ENCODE assay signal across 25 cellular contexts in the genomic region with DNA sequence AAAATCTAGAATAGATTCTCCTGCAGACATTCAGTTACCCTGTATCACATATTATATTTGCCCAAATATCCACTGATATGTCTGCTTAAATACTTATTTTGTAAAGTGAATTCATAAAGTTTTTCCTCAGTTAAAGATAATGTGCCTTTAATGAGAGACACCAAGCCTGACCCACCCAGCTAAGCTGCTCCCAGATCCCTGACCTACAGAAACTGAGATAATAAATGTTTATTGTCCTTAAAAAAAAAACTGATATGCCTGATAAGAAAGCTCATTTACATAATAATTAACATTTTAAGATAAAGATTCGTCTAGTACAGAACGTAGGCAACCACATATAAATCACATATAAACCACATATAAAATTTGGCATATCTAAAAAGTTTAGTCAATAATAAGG.
DNase-seq lines count a peak whose midpoint lies in the region; ATAC-seq, FAIRE-seq and TF ChIP-seq lines count a peak whose summit lies in the region.
"Had no signal": no experiment of that assay in that cellular context is flagged by ENCODE, and none has a peak within 500 bp of the region (broad histone marks: within the 10 kb centered on the region; RNA-seq: fewer than 3 reads in every experiment).

No MANE protein-coding gene starts in this region.

- ATAC-seq in left colon (peak; percentile 84), pancreas (no peak), HG03521 (IDR thresholded peaks at IDR 0.05; ENCODE audit: unreplicated experiment) (no peak), HG03108 (IDR thresholded peaks at IDR 0.05; ENCODE audit: unreplicated experiment) (no peak)
- ATAC-seq: GM12878 had no signal

- intact Hi-C loops in left colon (cut with DNase I, micrococcal nuclease): no loop called here
- intact Hi-C loops in pancreas (cut with DNase I): no loop called here

- TF ChIP-seq CTCF in pancreas (IDR thresholded peaks at IDR 0.05): no peak

- H3K9me3 ChIP-seq in pancreas: no peaks in the 10 kb centered on the region
- H3K9me3 ChIP-seq: BE2C, BLaER1 had no signal

- H3K27ac ChIP-seq in pancreas: no peak overlapping the region
- H3K27ac ChIP-seq: BLaER1 had no signal

- DNase-seq in left colon (peak in 1 of 2 donors; percentile 30), pancreas (no peak), kidney glomerular epithelial cell (lab: John Stamatoyannopoulos, UW) (no peak)
- DNase-seq: 8988T; ACHN; BE2C; C1 segment of cervical spinal cord; CD4-positive, alpha-beta memory T cell; CD4-positive, CD25-positive, alpha-beta regulatory T cell; CD8-positive, alpha-beta memory T cell; COR-L47; DMS 273 treated with DMSO at 0.1 percent for 48 hours; DMS153; DMS53; DMS79; DND-41; EL; GDM1 had no signal

- H3K4me1 ChIP-seq in pancreas: no peaks in the 10 kb centered on the region
- H3K4me1 ChIP-seq: BE2C, BLaER1 had no signal

- peak; percentile 83 for FAIRE-seq in pancreas (lab: Jason Lieb, UNC)
- FAIRE-seq: A204.1, GM12878, GM12892, GM18507 had no signal

- no peak overlapping the region for H3K4me3 ChIP-seq in pancreas
- H3K4me3 ChIP-seq: BLaER1, GM12878 had no signal

- H3K27me3 ChIP-seq in pancreas: no peaks in the 10 kb centered on the region
- H3K27me3 ChIP-seq: BE2C, BLaER1 had no signal

- 19 to 27% methylated on average over 2 of the region's 2 CpGs for WGBS in pancreas, 2 donors

- no peaks in the 10 kb centered on the region for H3K36me3 ChIP-seq in pancreas
- H3K36me3 ChIP-seq: BE2C, BLaER1 had no signal
